1 cellular context compared by ENCODE assay signal in the genomic region with DNA sequence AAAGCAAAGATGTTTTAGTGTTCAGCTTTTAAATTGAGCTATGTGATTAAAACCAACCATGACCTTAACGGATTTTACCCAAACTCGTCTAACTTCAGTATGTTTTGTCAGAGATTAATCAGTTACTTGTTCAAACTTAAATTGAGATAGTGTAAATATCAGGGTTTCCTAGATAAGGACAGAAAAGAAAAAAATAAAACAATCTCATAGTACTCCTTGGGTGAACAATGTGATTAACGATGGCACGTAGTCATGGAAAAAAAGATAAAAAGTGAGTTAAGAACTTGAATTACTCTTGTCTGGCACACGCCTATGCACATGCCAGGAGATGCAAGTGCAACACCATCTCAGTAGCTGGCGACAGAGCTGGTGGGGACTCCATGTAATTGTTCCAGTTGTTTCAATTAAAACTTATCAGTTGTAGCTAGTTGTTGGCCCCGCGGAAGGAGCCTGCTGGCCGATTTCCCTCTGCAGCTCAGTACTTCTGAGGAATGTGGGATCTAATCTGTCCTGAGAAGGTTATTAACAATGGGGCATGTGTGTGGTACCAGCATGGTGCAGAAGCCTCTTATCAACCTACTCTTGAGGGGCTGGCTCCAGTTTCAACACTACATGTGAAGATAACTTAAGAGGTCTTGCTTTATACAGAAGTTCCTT.
TF ChIP-seq lines count a peak whose summit lies in the region.

No MANE protein-coding gene starts in this region.

TF ChIP-seq in HepG2, 621 proteins besides CTCF, POLR2A, EP300 and RAD21 (continues in another document):
- TF ChIP-seq, protein P1, sequence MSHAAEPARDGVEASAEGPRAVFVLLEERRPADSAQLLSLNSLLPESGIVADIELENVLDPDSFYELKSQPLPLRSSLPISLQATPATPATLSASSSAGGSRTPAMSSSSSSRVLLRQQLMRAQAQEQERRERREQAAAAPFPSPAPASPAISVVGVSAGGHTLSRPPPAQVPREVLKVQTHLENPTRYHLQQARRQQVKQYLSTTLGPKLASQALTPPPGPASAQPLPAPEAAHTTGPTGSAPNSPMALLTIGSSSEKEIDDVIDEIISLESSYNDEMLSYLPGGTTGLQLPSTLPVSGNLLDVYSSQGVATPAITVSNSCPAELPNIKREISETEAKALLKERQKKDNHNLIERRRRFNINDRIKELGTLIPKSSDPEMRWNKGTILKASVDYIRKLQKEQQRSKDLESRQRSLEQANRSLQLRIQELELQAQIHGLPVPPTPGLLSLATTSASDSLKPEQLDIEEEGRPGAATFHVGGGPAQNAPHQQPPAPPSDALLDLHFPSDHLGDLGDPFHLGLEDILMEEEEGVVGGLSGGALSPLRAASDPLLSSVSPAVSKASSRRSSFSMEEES (CRISPR knock-in tag; IDR thresholded peaks at IDR 0.05): no peak
- no peak for TF ChIP-seq MAFK (conservative IDR thresholded peaks at IDR 0.05 in 1 of 2, IDR thresholded peaks at IDR 0.05 in 1 of 2; ENCODE audit: low read length in 2 of 2)
- no peak for TF ChIP-seq MTF2 (CRISPR knock-in tag; IDR thresholded peaks at IDR 0.05; ENCODE audit: borderline replicate concordance)
- TF ChIP-seq ZNF674 (CRISPR knock-in tag; IDR thresholded peaks at IDR 0.05; ENCODE audit: low read depth): no peak
- TF ChIP-seq, protein P2, sequence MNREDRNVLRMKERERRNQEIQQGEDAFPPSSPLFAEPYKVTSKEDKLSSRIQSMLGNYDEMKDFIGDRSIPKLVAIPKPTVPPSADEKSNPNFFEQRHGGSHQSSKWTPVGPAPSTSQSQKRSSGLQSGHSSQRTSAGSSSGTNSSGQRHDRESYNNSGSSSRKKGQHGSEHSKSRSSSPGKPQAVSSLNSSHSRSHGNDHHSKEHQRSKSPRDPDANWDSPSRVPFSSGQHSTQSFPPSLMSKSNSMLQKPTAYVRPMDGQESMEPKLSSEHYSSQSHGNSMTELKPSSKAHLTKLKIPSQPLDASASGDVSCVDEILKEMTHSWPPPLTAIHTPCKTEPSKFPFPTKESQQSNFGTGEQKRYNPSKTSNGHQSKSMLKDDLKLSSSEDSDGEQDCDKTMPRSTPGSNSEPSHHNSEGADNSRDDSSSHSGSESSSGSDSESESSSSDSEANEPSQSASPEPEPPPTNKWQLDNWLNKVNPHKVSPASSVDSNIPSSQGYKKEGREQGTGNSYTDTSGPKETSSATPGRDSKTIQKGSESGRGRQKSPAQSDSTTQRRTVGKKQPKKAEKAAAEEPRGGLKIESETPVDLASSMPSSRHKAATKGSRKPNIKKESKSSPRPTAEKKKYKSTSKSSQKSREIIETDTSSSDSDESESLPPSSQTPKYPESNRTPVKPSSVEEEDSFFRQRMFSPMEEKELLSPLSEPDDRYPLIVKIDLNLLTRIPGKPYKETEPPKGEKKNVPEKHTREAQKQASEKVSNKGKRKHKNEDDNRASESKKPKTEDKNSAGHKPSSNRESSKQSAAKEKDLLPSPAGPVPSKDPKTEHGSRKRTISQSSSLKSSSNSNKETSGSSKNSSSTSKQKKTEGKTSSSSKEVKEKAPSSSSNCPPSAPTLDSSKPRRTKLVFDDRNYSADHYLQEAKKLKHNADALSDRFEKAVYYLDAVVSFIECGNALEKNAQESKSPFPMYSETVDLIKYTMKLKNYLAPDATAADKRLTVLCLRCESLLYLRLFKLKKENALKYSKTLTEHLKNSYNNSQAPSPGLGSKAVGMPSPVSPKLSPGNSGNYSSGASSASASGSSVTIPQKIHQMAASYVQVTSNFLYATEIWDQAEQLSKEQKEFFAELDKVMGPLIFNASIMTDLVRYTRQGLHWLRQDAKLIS (CRISPR knock-in tag; IDR thresholded peaks at IDR 0.05): no peak
- TF ChIP-seq ELF3 (CRISPR knock-in tag; IDR thresholded peaks at IDR 0.05): no peak
- TF ChIP-seq MATR3 (CRISPR knock-in tag; IDR thresholded peaks at IDR 0.05): no peak
- no peak for TF ChIP-seq JUN (CRISPR knock-in tag; IDR thresholded peaks at IDR 0.05)
- TF ChIP-seq ZNF431 (CRISPR knock-in tag; IDR thresholded peaks at IDR 0.05; ENCODE audit: borderline replicate concordance, low read depth): no peak
- no peak for TF ChIP-seq TBL1XR1 (IDR thresholded peaks at IDR 0.05; ENCODE audit: borderline replicate concordance, low read length, partially characterized antibody)
- TF ChIP-seq ZBTB7B (CRISPR knock-in tag; IDR thresholded peaks at IDR 0.05): no peak
- TF ChIP-seq RBM22 (optimal IDR thresholded peaks at IDR 0.05; ENCODE audit: low read length): no peak
- no peak for TF ChIP-seq ZFP90 (CRISPR knock-in tag; IDR thresholded peaks at IDR 0.05; ENCODE audit: borderline replicate concordance)
- TF ChIP-seq NFKB2 (CRISPR knock-in tag; IDR thresholded peaks at IDR 0.05; ENCODE audit: borderline replicate concordance): no peak
- peak; percentile 8; the same call in 1 of the 2 replicates for TF ChIP-seq RXRB (CRISPR knock-in tag; IDR thresholded peaks at IDR 0.05; ENCODE audit: borderline replicate concordance)
- no peak for TF ChIP-seq FOSL2 (CRISPR knock-in tag; IDR thresholded peaks at IDR 0.05)
- TF ChIP-seq CHD2 (IDR thresholded peaks at IDR 0.05; ENCODE audit: low read depth, low read length): no peak
- 0 out of 2 replicates have a peak, but pooled peaks have one; percentile 42 for TF ChIP-seq NFIC (IDR thresholded peaks at IDR 0.05; ENCODE audit: low read length)
- no peak for TF ChIP-seq ARID2 (CRISPR knock-in tag; IDR thresholded peaks at IDR 0.05; ENCODE audit: borderline replicate concordance)
- TF ChIP-seq ZNF329 (CRISPR knock-in tag; IDR thresholded peaks at IDR 0.05; ENCODE audit: low read depth): no peak
- TF ChIP-seq, protein P3, sequence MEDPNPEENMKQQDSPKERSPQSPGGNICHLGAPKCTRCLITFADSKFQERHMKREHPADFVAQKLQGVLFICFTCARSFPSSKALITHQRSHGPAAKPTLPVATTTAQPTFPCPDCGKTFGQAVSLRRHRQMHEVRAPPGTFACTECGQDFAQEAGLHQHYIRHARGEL (CRISPR knock-in tag; IDR thresholded peaks at IDR 0.05): no peak
- no peak for TF ChIP-seq ZFP36L2 (CRISPR knock-in tag; IDR thresholded peaks at IDR 0.05)
- TF ChIP-seq THYN1 (CRISPR knock-in tag; IDR thresholded peaks at IDR 0.05; ENCODE audit: borderline replicate concordance, low read depth): no peak
- no peak for TF ChIP-seq ARHGAP35 (CRISPR knock-in tag; IDR thresholded peaks at IDR 0.05; ENCODE audit: borderline replicate concordance)
- TF ChIP-seq ZNF367 (CRISPR knock-in tag; IDR thresholded peaks at IDR 0.05; ENCODE audit: borderline replicate concordance): no peak
- TF ChIP-seq ZNF556 (CRISPR knock-in tag; IDR thresholded peaks at IDR 0.05; ENCODE audit: borderline replicate concordance): no peak
- no peak for TF ChIP-seq MLLT10 (CRISPR knock-in tag; IDR thresholded peaks at IDR 0.05)
- TF ChIP-seq, protein P4, sequence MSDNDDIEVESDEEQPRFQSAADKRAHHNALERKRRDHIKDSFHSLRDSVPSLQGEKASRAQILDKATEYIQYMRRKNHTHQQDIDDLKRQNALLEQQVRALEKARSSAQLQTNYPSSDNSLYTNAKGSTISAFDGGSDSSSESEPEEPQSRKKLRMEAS (IDR thresholded peaks at IDR 0.05): no peak
- no peak for TF ChIP-seq ASH2L (IDR thresholded peaks at IDR 0.05; ENCODE audit: insufficient read length, low read depth, low read length)
- no peak for TF ChIP-seq POLR2AphosphoS5 (IDR thresholded peaks at IDR 0.05; ENCODE audit: low read depth, low read length)
- TF ChIP-seq TBX2 (CRISPR knock-in tag; IDR thresholded peaks at IDR 0.05; ENCODE audit: borderline replicate concordance): no peak
- TF ChIP-seq PPARG (CRISPR knock-in tag; conservative IDR thresholded peaks at IDR 0.05): no peak
- TF ChIP-seq ZNF256 (CRISPR knock-in tag; conservative IDR thresholded peaks at IDR 0.05): no peak
- peak in 1 of 2 experiments; percentile 12; a peak in 1 of 4 replicates for TF ChIP-seq KLF16 (CRISPR knock-in tag; IDR thresholded peaks at IDR 0.05)
- TF ChIP-seq CBX5 (CRISPR knock-in tag; IDR thresholded peaks at IDR 0.05; ENCODE audit: borderline replicate concordance): no peak
- no peak for TF ChIP-seq ZSCAN31 (CRISPR knock-in tag; IDR thresholded peaks at IDR 0.05; ENCODE audit: low read depth)
- TF ChIP-seq KLF6 (CRISPR knock-in tag; IDR thresholded peaks at IDR 0.05): no peak
- peak; percentile 48; the same call in 1 of the 2 replicates for TF ChIP-seq POLR2G (IDR thresholded peaks at IDR 0.05; ENCODE audit: low read depth, low read length)
- no peak for TF ChIP-seq CBFB (CRISPR knock-in tag; IDR thresholded peaks at IDR 0.05)
- TF ChIP-seq, protein P5, sequence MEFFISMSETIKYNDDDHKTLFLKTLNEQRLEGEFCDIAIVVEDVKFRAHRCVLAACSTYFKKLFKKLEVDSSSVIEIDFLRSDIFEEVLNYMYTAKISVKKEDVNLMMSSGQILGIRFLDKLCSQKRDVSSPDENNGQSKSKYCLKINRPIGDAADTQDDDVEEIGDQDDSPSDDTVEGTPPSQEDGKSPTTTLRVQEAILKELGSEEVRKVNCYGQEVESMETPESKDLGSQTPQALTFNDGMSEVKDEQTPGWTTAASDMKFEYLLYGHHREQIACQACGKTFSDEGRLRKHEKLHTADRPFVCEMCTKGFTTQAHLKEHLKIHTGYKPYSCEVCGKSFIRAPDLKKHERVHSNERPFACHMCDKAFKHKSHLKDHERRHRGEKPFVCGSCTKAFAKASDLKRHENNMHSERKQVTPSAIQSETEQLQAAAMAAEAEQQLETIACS (CRISPR knock-in tag; IDR thresholded peaks at IDR 0.05): no peak
- TF ChIP-seq, protein P6, sequence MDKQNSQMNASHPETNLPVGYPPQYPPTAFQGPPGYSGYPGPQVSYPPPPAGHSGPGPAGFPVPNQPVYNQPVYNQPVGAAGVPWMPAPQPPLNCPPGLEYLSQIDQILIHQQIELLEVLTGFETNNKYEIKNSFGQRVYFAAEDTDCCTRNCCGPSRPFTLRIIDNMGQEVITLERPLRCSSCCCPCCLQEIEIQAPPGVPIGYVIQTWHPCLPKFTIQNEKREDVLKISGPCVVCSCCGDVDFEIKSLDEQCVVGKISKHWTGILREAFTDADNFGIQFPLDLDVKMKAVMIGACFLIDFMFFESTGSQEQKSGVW (CRISPR knock-in tag; IDR thresholded peaks at IDR 0.05; ENCODE audit: borderline replicate concordance): no peak
- no peak for TF ChIP-seq FOXA1 (IDR thresholded peaks at IDR 0.05)
- TF ChIP-seq FOXA1 (CRISPR knock-in tag; IDR thresholded peaks at IDR 0.05): no peak
- no peak for TF ChIP-seq HNF4G (IDR thresholded peaks at IDR 0.05; ENCODE audit: borderline replicate concordance, low read depth, low read length)
- TF ChIP-seq HNF4G (CRISPR knock-in tag; IDR thresholded peaks at IDR 0.05; ENCODE audit: borderline replicate concordance, low read depth): no peak
- TF ChIP-seq ZFP41 (CRISPR knock-in tag; IDR thresholded peaks at IDR 0.05; ENCODE audit: borderline replicate concordance): no peak
- no peak for TF ChIP-seq ZNF772 (CRISPR knock-in tag; IDR thresholded peaks at IDR 0.05)
- TF ChIP-seq, protein P7, sequence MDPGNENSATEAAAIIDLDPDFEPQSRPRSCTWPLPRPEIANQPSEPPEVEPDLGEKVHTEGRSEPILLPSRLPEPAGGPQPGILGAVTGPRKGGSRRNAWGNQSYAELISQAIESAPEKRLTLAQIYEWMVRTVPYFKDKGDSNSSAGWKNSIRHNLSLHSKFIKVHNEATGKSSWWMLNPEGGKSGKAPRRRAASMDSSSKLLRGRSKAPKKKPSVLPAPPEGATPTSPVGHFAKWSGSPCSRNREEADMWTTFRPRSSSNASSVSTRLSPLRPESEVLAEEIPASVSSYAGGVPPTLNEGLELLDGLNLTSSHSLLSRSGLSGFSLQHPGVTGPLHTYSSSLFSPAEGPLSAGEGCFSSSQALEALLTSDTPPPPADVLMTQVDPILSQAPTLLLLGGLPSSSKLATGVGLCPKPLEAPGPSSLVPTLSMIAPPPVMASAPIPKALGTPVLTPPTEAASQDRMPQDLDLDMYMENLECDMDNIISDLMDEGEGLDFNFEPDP (CRISPR knock-in tag; conservative IDR thresholded peaks at IDR 0.05): no peak
- TF ChIP-seq, protein P8, sequence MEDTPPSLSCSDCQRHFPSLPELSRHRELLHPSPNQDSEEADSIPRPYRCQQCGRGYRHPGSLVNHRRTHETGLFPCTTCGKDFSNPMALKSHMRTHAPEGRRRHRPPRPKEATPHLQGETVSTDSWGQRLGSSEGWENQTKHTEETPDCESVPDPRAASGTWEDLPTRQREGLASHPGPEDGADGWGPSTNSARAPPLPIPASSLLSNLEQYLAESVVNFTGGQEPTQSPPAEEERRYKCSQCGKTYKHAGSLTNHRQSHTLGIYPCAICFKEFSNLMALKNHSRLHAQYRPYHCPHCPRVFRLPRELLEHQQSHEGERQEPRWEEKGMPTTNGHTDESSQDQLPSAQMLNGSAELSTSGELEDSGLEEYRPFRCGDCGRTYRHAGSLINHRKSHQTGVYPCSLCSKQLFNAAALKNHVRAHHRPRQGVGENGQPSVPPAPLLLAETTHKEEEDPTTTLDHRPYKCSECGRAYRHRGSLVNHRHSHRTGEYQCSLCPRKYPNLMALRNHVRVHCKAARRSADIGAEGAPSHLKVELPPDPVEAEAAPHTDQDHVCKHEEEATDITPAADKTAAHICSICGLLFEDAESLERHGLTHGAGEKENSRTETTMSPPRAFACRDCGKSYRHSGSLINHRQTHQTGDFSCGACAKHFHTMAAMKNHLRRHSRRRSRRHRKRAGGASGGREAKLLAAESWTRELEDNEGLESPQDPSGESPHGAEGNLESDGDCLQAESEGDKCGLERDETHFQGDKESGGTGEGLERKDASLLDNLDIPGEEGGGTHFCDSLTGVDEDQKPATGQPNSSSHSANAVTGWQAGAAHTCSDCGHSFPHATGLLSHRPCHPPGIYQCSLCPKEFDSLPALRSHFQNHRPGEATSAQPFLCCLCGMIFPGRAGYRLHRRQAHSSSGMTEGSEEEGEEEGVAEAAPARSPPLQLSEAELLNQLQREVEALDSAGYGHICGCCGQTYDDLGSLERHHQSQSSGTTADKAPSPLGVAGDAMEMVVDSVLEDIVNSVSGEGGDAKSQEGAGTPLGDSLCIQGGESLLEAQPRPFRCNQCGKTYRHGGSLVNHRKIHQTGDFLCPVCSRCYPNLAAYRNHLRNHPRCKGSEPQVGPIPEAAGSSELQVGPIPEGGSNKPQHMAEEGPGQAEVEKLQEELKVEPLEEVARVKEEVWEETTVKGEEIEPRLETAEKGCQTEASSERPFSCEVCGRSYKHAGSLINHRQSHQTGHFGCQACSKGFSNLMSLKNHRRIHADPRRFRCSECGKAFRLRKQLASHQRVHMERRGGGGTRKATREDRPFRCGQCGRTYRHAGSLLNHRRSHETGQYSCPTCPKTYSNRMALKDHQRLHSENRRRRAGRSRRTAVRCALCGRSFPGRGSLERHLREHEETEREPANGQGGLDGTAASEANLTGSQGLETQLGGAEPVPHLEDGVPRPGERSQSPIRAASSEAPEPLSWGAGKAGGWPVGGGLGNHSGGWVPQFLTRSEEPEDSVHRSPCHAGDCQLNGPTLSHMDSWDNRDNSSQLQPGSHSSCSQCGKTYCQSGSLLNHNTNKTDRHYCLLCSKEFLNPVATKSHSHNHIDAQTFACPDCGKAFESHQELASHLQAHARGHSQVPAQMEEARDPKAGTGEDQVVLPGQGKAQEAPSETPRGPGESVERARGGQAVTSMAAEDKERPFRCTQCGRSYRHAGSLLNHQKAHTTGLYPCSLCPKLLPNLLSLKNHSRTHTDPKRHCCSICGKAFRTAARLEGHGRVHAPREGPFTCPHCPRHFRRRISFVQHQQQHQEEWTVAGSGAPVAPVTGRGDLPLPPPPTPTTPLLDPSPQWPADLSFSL (CRISPR knock-in tag; IDR thresholded peaks at IDR 0.05): no peak
- TF ChIP-seq HOXA9 (CRISPR knock-in tag; IDR thresholded peaks at IDR 0.05; ENCODE audit: borderline replicate concordance): no peak
- TF ChIP-seq ZSCAN30 (CRISPR knock-in tag; IDR thresholded peaks at IDR 0.05): no peak
- no peak for TF ChIP-seq KLF12 (CRISPR knock-in tag; IDR thresholded peaks at IDR 0.05; ENCODE audit: borderline replicate concordance)
- no peak for TF ChIP-seq SRSF9 (IDR thresholded peaks at IDR 0.05; ENCODE audit: borderline replicate concordance, insufficient read depth, low read depth, low read length, poor library complexity, severe bottlenecking)
- no peak for TF ChIP-seq FLYWCH1 (CRISPR knock-in tag; IDR thresholded peaks at IDR 0.05)
